22 cellular contexts compared by ENCODE assay signal in genomic region chr17:8912060-8912981, GRCh38. TPM values are rescaled to one million over a fixed set of nuclear protein-coding genes. Genes with fewer than 3 reads are reported as not detected.
DNase-seq lines count a peak whose midpoint lies in the region; ATAC-seq and TF ChIP-seq lines count a peak whose summit lies in the region.
"Had no signal": no experiment of that assay in that cellular context is flagged by ENCODE, and none has a peak within 500 bp of the region (broad histone marks: within the 10 kb centered on the region; RNA-seq: fewer than 3 reads in every experiment).

No MANE protein-coding gene starts in this region.

- POLR2A ChIA-PET in activated CD4-positive, alpha-beta T cell treated with anti-CD3 and anti-CD28 coated beads for 36 hours (lab: Charles Lee), result interaction anchor here (0.5 kb wide), 1 partner anchor 537 kb away, joined by 3 read pairs; no protein-coding TSS in a partner anchor
- POLR2A ChIA-PET in GM10248 (lab: Yijun Ruan, JAX) (interaction anchor here (0.6 to 1.1 kb wide), 2 partner anchors 18 to 803 kb away, joined by 3 read pairs; no protein-coding TSS in a partner anchor), PC-9 (lab: Charles Lee; ENCODE audit: unreplicated experiment) (no interaction called here)

- H3K4me3 ChIP-seq in PC-9 (no peak overlapping the region), sigmoid colon (no peak overlapping the region)
- H3K4me3 ChIP-seq: lung, uterus had no signal

- no peaks in the 10 kb centered on the region for H3K9me2 ChIP-seq in PC-9 (ENCODE audit: insufficient read depth)

- H3K36me3 ChIP-seq in PC-9 (ENCODE audit: low read depth) (no peaks in the 10 kb centered on the region), sigmoid colon (no peaks in the 10 kb centered on the region)
- H3K36me3 ChIP-seq: uterus had no signal

- no peak for ATAC-seq in activated CD4-positive, alpha-beta T cell treated with anti-CD3 and anti-CD28 coated beads for 36 hours
- ATAC-seq in natural killer cell treated with Interleukin-12 subunit alpha and Interleukin-12 subunit beta and Interleukin-15 and Interleukin-18, amount 100 ng/mL, for 72 hours, result no peak

- no peak overlapping the region for H2AFZ ChIP-seq in PC-9

- intact Hi-C loops in activated CD4-positive, alpha-beta T cell treated with anti-CD3 and anti-CD28 coated beads for 36 hours (cut with DNase I, micrococcal nuclease), result no loop called here
- intact Hi-C loops in activated T-helper 1 cell treated with anti-CD3 and anti-CD28 coated beads, Interleukin-12 subunit alpha, Interleukin-12 subunit beta, Interleukin-2, Interleukin-4 antibody, amounts not matched to agents 30 ng/mL and 10 ng/mL and 1 ng/mL, durations not matched to agents 14 hours and 24 hours and 36 hours (cut with micrococcal nuclease), result no loop called here
- intact Hi-C loops in PC-9 (cut with micrococcal nuclease; ENCODE audit: unreplicated experiment), result no loop called here
- intact Hi-C loops in sigmoid colon (cut with DNase I), result no loop called here

- H3K4me2 ChIP-seq in PC-9, result no peak overlapping the region

- H3K27ac ChIP-seq in PC-9, result no peak overlapping the region
- H3K27ac ChIP-seq in sigmoid colon, result no peak overlapping the region
- H3K27ac ChIP-seq: uterus had no signal

- DNase-seq in activated CD4-positive, alpha-beta T cell treated with anti-CD3 and anti-CD28 coated beads for 36 hours, result no peak
- no peak for DNase-seq in activated CD4-positive, alpha-beta T cell treated with anti-CD3 and anti-CD28 coated beads, Interleukin-2, amount 50 U/mL, for 1 hour
- DNase-seq in GM10248 (ENCODE audit: extremely low spot score) (peak; percentile 24), PC-9 (no peak), A172 (ENCODE audit: low spot score) (no peak), sigmoid colon (no peak)
- no peak for DNase-seq in activated T-helper 1 cell treated with anti-CD3 and anti-CD28 coated beads, Interleukin-12 subunit alpha, Interleukin-12 subunit beta, Interleukin-2, Interleukin-4 antibody, amounts not matched to agents 30 ng/mL and 10 ng/mL and 1 ng/mL, durations not matched to agents 14 hours and 24 hours and 36 hours (ENCODE audit: low spot score)
- DNase-seq in natural killer cell treated with Interleukin-12 subunit alpha and Interleukin-12 subunit beta and Interleukin-15 and Interleukin-18, amount 100 ng/mL, for 72 hours (ENCODE audit: low spot score), result no peak
- DNase-seq: activated CD4-positive, alpha-beta T cell treated with anti-CD3 and anti-CD28 coated beads, Interleukin-2, amount 50 U/mL, for 4 hours; C1 segment of cervical spinal cord; Karpas-422; NCI-H1048; NCI-H2107; NCI-H510A; posterior cingulate gyrus; stimulated activated CD4-positive, alpha-beta T cell treated with anti-CD3 and anti-CD28 coated beads, Interleukin-2, amount 100 ng/mL, for 24 hours; uterus had no signal

- BruUV-seq in PC-9 (replicated peaks; lab: Mats Ljungman, UMichigan), result no TSS peak

- no peak for TF ChIP-seq EP300 in sigmoid colon (IDR thresholded peaks at IDR 0.05)

- TF ChIP-seq CTCF in GM10248 (IDR thresholded peaks at IDR 0.05; ENCODE audit: control extremely low read depth, extremely low read depth, low read depth, missing control alignments) (no peak), PC-9 (conservative IDR thresholded peaks at IDR 0.05) (no peak), sigmoid colon (IDR thresholded peaks at IDR 0.05) (no peak)

- no peaks in the 10 kb centered on the region for H3K4me1 ChIP-seq in PC-9 (replicated peaks; ENCODE audit: insufficient read depth)
- H3K4me1 ChIP-seq in sigmoid colon, result no peaks in the 10 kb centered on the region
- H3K4me1 ChIP-seq: uterus had no signal

- H3K9me3 ChIP-seq in PC-9 (ENCODE audit: insufficient read depth, low read depth), result no peaks in the 10 kb centered on the region
- no peaks in the 10 kb centered on the region for H3K9me3 ChIP-seq in sigmoid colon
- H3K9me3 ChIP-seq: uterus had no signal

- H3K9me3 Mint-ChIP-seq in activated CD4-positive, alpha-beta T cell treated with anti-CD3 and anti-CD28 coated beads for 36 hours (ENCODE audit: low read depth), result no peaks in the 10 kb centered on the region
- no peaks in the 10 kb centered on the region for H3K9me3 Mint-ChIP-seq in activated T-helper 1 cell treated with anti-CD3 and anti-CD28 coated beads, Interleukin-12 subunit alpha, Interleukin-12 subunit beta, Interleukin-2, Interleukin-4 antibody, amounts not matched to agents 30 ng/mL and 10 ng/mL and 1 ng/mL, durations not matched to agents 14 hours and 24 hours and 36 hours
- H3K9me3 Mint-ChIP-seq in natural killer cell treated with Interleukin-12 subunit alpha and Interleukin-12 subunit beta and Interleukin-15 and Interleukin-18, amount 100 ng/mL, for 72 hours, result no peaks in the 10 kb centered on the region

- H3F3A ChIP-seq in PC-9 (ENCODE audit: insufficient read depth, low read depth), result no peaks in the 10 kb centered on the region

- peaks cover 21% of the 10 kb centered on the region for H3K4me1 Mint-ChIP-seq in activated CD4-positive, alpha-beta T cell treated with anti-CD3 and anti-CD28 coated beads for 36 hours
- H3K4me1 Mint-ChIP-seq in activated T-helper 1 cell treated with anti-CD3 and anti-CD28 coated beads, Interleukin-12 subunit alpha, Interleukin-12 subunit beta, Interleukin-2, Interleukin-4 antibody, amounts not matched to agents 30 ng/mL and 10 ng/mL and 1 ng/mL, durations not matched to agents 14 hours and 24 hours and 36 hours (ENCODE audit: low read depth), result peaks cover 4% of the 10 kb centered on the region
- peaks cover 45 to 59% of the 10 kb centered on the region in 2 donors for H3K4me1 Mint-ChIP-seq in natural killer cell treated with Interleukin-12 subunit alpha and Interleukin-12 subunit beta and Interleukin-15 and Interleukin-18, amount 100 ng/mL, for 72 hours (ENCODE audit: low read depth in 2 of 2)

- TF ChIP-seq POLR2A in sigmoid colon (IDR thresholded peaks at IDR 0.05), result no peak

- H3K27me3 ChIP-seq in PC-9 (ENCODE audit: insufficient read depth, low read depth), result peaks cover 66% of the 10 kb centered on the region
- H3K27me3 ChIP-seq in sigmoid colon, result peaks cover 0 to 18% (median 0%) of the 10 kb centered on the region in 3 donors
- H3K27me3 ChIP-seq: uterus had no signal

- no peaks in the 10 kb centered on the region for H3K79me2 ChIP-seq in PC-9 (ENCODE audit: low read depth)

- H3K4me3 Mint-ChIP-seq in activated CD4-positive, alpha-beta T cell treated with anti-CD3 and anti-CD28 coated beads for 36 hours, result no peak overlapping the region
- H3K4me3 Mint-ChIP-seq in activated T-helper 1 cell treated with anti-CD3 and anti-CD28 coated beads, Interleukin-12 subunit alpha, Interleukin-12 subunit beta, Interleukin-2, Interleukin-4 antibody, amounts not matched to agents 30 ng/mL and 10 ng/mL and 1 ng/mL, durations not matched to agents 14 hours and 24 hours and 36 hours, result no peak overlapping the region
- H3K4me3 Mint-ChIP-seq in natural killer cell treated with Interleukin-12 subunit alpha and Interleukin-12 subunit beta and Interleukin-15 and Interleukin-18, amount 100 ng/mL, for 72 hours, result no peak overlapping the region

- CTCF ChIA-PET in activated CD4-positive, alpha-beta T cell treated with anti-CD3 and anti-CD28 coated beads for 36 hours (lab: Charles Lee), result interaction anchor here (0.7 to 4.4 kb wide), 3 partner anchors 13 to 86 kb away, joined by 3 to 16 read pairs (median 6); no protein-coding TSS in a partner anchor
- CTCF ChIA-PET in GM10248 (lab: Yijun Ruan, JAX), result interaction anchor here (1.0 to 9.1 kb wide), 6 partner anchors 8 to 156 kb away, joined by 3 to 67 read pairs (median 16); no protein-coding TSS in a partner anchor
- CTCF ChIA-PET in PC-9 (lab: Charles Lee), result no interaction called here

- 84 to 85% methylated on average over 18 of the region's 18 CpGs for whole genome bisulfite sequencing in sigmoid colon, 2 donors

- no peaks in the 10 kb centered on the region for H4K20me1 ChIP-seq in PC-9 (ENCODE audit: insufficient read depth)

- peak overlapping the region; percentile 2 for H3K27ac Mint-ChIP-seq in activated CD4-positive, alpha-beta T cell treated with anti-CD3 and anti-CD28 coated beads for 36 hours
- H3K27ac Mint-ChIP-seq in activated T-helper 1 cell treated with anti-CD3 and anti-CD28 coated beads, Interleukin-12 subunit alpha, Interleukin-12 subunit beta, Interleukin-2, Interleukin-4 antibody, amounts not matched to agents 30 ng/mL and 10 ng/mL and 1 ng/mL, durations not matched to agents 14 hours and 24 hours and 36 hours, result peak overlapping the region; percentile 49
- H3K27ac Mint-ChIP-seq in natural killer cell treated with Interleukin-12 subunit alpha and Interleukin-12 subunit beta and Interleukin-15 and Interleukin-18, amount 100 ng/mL, for 72 hours, result peak overlapping the region; percentile 66 to 82

- H3K36me3 Mint-ChIP-seq in activated CD4-positive, alpha-beta T cell treated with anti-CD3 and anti-CD28 coated beads for 36 hours (ENCODE audit: low read depth), result peaks cover 19% of the 10 kb centered on the region
- H3K36me3 Mint-ChIP-seq in activated T-helper 1 cell treated with anti-CD3 and anti-CD28 coated beads, Interleukin-12 subunit alpha, Interleukin-12 subunit beta, Interleukin-2, Interleukin-4 antibody, amounts not matched to agents 30 ng/mL and 10 ng/mL and 1 ng/mL, durations not matched to agents 14 hours and 24 hours and 36 hours (ENCODE audit: low read depth), result peaks cover 30% of the 10 kb centered on the region
- H3K36me3 Mint-ChIP-seq in natural killer cell treated with Interleukin-12 subunit alpha and Interleukin-12 subunit beta and Interleukin-15 and Interleukin-18, amount 100 ng/mL, for 72 hours, result peaks cover 23% of the 10 kb centered on the region

- H3K27me3 Mint-ChIP-seq in activated CD4-positive, alpha-beta T cell treated with anti-CD3 and anti-CD28 coated beads for 36 hours, result no peaks in the 10 kb centered on the region
- H3K27me3 Mint-ChIP-seq in activated T-helper 1 cell treated with anti-CD3 and anti-CD28 coated beads, Interleukin-12 subunit alpha, Interleukin-12 subunit beta, Interleukin-2, Interleukin-4 antibody, amounts not matched to agents 30 ng/mL and 10 ng/mL and 1 ng/mL, durations not matched to agents 14 hours and 24 hours and 36 hours (ENCODE audit: insufficient read depth), result no peaks in the 10 kb centered on the region
- H3K27me3 Mint-ChIP-seq in natural killer cell treated with Interleukin-12 subunit alpha and Interleukin-12 subunit beta and Interleukin-15 and Interleukin-18, amount 100 ng/mL, for 72 hours, result no peaks in the 10 kb centered on the region

RNA-seq across cellular contexts. Expression of gene PIK3R6, which starts 44.8 kb away (rescaled TPM):
- 1 to 10 TPM in 1 of 2 experiments, under 1 TPM in 1; 0.96 to 1.8 TPM for total RNA-seq in activated CD4-positive, alpha-beta T cell treated with anti-CD3 and anti-CD28 coated beads for 36 hours
- 2.0 and 2.1 TPM in 2 replicates for total RNA-seq in activated T-helper 1 cell treated with anti-CD3 and anti-CD28 coated beads, Interleukin-12 subunit alpha, Interleukin-12 subunit beta, Interleukin-2, Interleukin-4 antibody, amounts not matched to agents 30 ng/mL and 10 ng/mL and 1 ng/mL, durations not matched to agents 14 hours and 24 hours and 36 hours
- total RNA-seq in natural killer cell treated with Interleukin-12 subunit alpha and Interleukin-12 subunit beta and Interleukin-15 and Interleukin-18, amount 100 ng/mL, for 72 hours, result 1 to 10 TPM in 1 of 2 donors, under 1 TPM in 1; 0.81 to 6.2 TPM
- total RNA-seq in PC-9 (2021) (not detected in 2 replicates), sigmoid colon (1 to 10 TPM in 1 of 4 donors, under 1 TPM in 1, not detected in 2; 0.54 to 1.1 TPM)
- not detected in 2 replicates for total RNA-seq in A172 (2014; rRNA removed; shearing (Covaris generic))
- 1 to 10 TPM in 1 of 3 donors, under 1 TPM in 2; 0.69 to 1.2 (median 0.77) TPM for polyA plus RNA-seq in sigmoid colon
- total RNA-seq: bronchial epithelial cell, dermis microvascular lymphatic vessel endothelial cell, epithelial cell of proximal tubule, HT1080 had no signal

RNA-seq across cellular contexts. Expression of gene PIK3R5, which starts 53.2 kb away (rescaled TPM):
- total RNA-seq in activated CD4-positive, alpha-beta T cell treated with anti-CD3 and anti-CD28 coated beads for 36 hours, result 10 to 100 TPM; 20.4 to 29.2 TPM
- total RNA-seq in activated T-helper 1 cell treated with anti-CD3 and anti-CD28 coated beads, Interleukin-12 subunit alpha, Interleukin-12 subunit beta, Interleukin-2, Interleukin-4 antibody, amounts not matched to agents 30 ng/mL and 10 ng/mL and 1 ng/mL, durations not matched to agents 14 hours and 24 hours and 36 hours, result 30.5 and 33.6 TPM in 2 replicates
- 100 to 1,000 TPM; 112 to 119 TPM for total RNA-seq in natural killer cell treated with Interleukin-12 subunit alpha and Interleukin-12 subunit beta and Interleukin-15 and Interleukin-18, amount 100 ng/mL, for 72 hours
- total RNA-seq in PC-9 (2021), result not detected in 2 replicates
- total RNA-seq in A172 (2014; rRNA removed; shearing (Covaris generic)), result 0.14 TPM in 1 of 2 replicates, not detected in the other
- total RNA-seq in sigmoid colon, result 10 to 100 TPM in 2 of 4 donors, 1 to 10 TPM in 2; 5.4 to 13.6 (median 9.9) TPM
- polyA plus RNA-seq in sigmoid colon, result 10 to 100 TPM in 1 of 3 donors, 1 to 10 TPM in 2; 2.4 to 12.4 (median 3.5) TPM
- total RNA-seq: bronchial epithelial cell, dermis microvascular lymphatic vessel endothelial cell, HT1080 had no signal

Comparison
In these comparisons a context has a peak if more than half of its experiments do, and no peak if none do; other contexts are left out.
1. H3K27ac Mint-ChIP-seq: peak in every context shown above with its lines; median percentile 74 in natural killer cell treated with Interleukin-12 subunit alpha and Interleukin-12 subunit beta and Interleukin-15 and Interleukin-18, amount 100 ng/mL, for 72 hours; 49 in activated T-helper 1 cell treated with anti-CD3 and anti-CD28 coated beads, Interleukin-12 subunit alpha, Interleukin-12 subunit beta, Interleukin-2, Interleukin-4 antibody, amounts not matched to agents 30 ng/mL and 10 ng/mL and 1 ng/mL, durations not matched to agents 14 hours and 24 hours and 36 hours; 2 in activated CD4-positive, alpha-beta T cell treated with anti-CD3 and anti-CD28 coated beads for 36 hours.